In genomic region chr6:16759646-16760535, GRCh38 we compare ENCODE assay signal across 1 cellular context.
TF ChIP-seq lines count a peak whose summit lies in the region.

No MANE protein-coding gene starts in this region.

TF ChIP-seq in K562, 482 proteins besides CTCF, POLR2A, EP300 and RAD21 (continued from another document and continues in another):
- TF ChIP-seq NR2C1 (IDR thresholded peaks at IDR 0.05) (no peak), NR2C1 (tag; IDR thresholded peaks at IDR 0.05) (no peak), RBM22 (IDR thresholded peaks at IDR 0.05; ENCODE audit: low read depth, low read length, poor library complexity, severe bottlenecking) (peak; percentile 39), HDAC1 (IDR thresholded peaks at IDR 0.05) (peak in 1 of 2 experiments; percentile 61; a peak in 1 of 4 replicates), FIP1L1 (IDR thresholded peaks at IDR 0.05; ENCODE audit: low read depth, low read length, poor library complexity, severe bottlenecking) (peak; percentile 77), THRB (CRISPR knock-in tag; conservative IDR thresholded peaks at IDR 0.05) (peak; percentile 61; the same call in 1 of the 2 replicates), MLX (CRISPR knock-in tag; conservative IDR thresholded peaks at IDR 0.05) (0 out of 4 replicates have a peak, but pooled peaks of 1 of the 2 experiments have one; percentile 81), CREB3L1 (IDR thresholded peaks at IDR 0.05; ENCODE audit: borderline replicate concordance, low read depth) (peak; percentile 41; the same call in 1 of the 2 replicates), TARDBP (IDR thresholded peaks at IDR 0.05) (peak; percentile 66; the same call in 1 of the 2 replicates), ZNF707 (CRISPR knock-in tag; conservative IDR thresholded peaks at IDR 0.05) (no peak), ZNF184 (CRISPR knock-in tag; IDR thresholded peaks at IDR 0.05) (no peak), CLOCK (CRISPR knock-in tag; IDR thresholded peaks at IDR 0.05; ENCODE audit: borderline replicate concordance) (no peak), SP1 (CRISPR knock-in tag; IDR thresholded peaks at IDR 0.05) (0 out of 2 replicates have a peak, but pooled peaks have one; percentile 46), CAMTA2 (CRISPR knock-in tag; conservative IDR thresholded peaks at IDR 0.05) (0 out of 2 replicates have a peak, but pooled peaks have one; percentile 28), TFAM (CRISPR knock-in tag; conservative IDR thresholded peaks at IDR 0.05) (no peak), ZBTB12 (CRISPR knock-in tag; IDR thresholded peaks at IDR 0.05) (peak; percentile 33; the same call in 1 of the 2 replicates), POLR2B (IDR thresholded peaks at IDR 0.05; ENCODE audit: low read depth, partially characterized antibody) (peak; percentile 60), E2F8 (IDR thresholded peaks at IDR 0.05; ENCODE audit: low read depth, partially characterized antibody) (peak; percentile 20), PCBP2 (IDR thresholded peaks at IDR 0.05; ENCODE audit: low read depth, low read length, poor library complexity, severe bottlenecking) (peak; percentile 62), ZBTB34 (CRISPR knock-in tag; IDR thresholded peaks at IDR 0.05) (no peak), FOXO4 (CRISPR knock-in tag; IDR thresholded peaks at IDR 0.05) (0 out of 2 replicates have a peak, but pooled peaks have one; percentile 67), ATF1 (CRISPR knock-in tag; IDR thresholded peaks at IDR 0.05) (no peak), ATF1 (tag; IDR thresholded peaks at IDR 0.05) (peak; percentile 67), HNRNPL (IDR thresholded peaks at IDR 0.05; ENCODE audit: low read depth, low read length) (peak; percentile 57; the same call in 1 of the 2 replicates), ZFX (CRISPR knock-in tag; IDR thresholded peaks at IDR 0.05) (peak; percentile 72), RBM15 (IDR thresholded peaks at IDR 0.05; ENCODE audit: insufficient read depth, low read length) (0 out of 2 replicates have a peak, but pooled peaks have one; percentile 49), CGGBP1 (CRISPR knock-in tag; IDR thresholded peaks at IDR 0.05) (no peak), ZBTB1 (CRISPR knock-in tag; IDR thresholded peaks at IDR 0.05; ENCODE audit: borderline replicate concordance, low read depth) (0 out of 2 replicates have a peak, but pooled peaks have one; percentile 74), JUN (IDR thresholded peaks at IDR 0.05; ENCODE audit: borderline replicate concordance, low read depth, low read length) (no peak), JUN (CRISPR knock-in tag; IDR thresholded peaks at IDR 0.05; ENCODE audit: borderline replicate concordance) (0 out of 2 replicates have a peak, but pooled peaks have one; percentile 40), NFE2 (IDR thresholded peaks at IDR 0.05; ENCODE audit: low read depth) (no peak), RHOXF2B (CRISPR knock-in tag; conservative IDR thresholded peaks at IDR 0.05) (0 out of 2 replicates have a peak, but pooled peaks have one; percentile 79), ZBTB33 (CRISPR knock-in tag; IDR thresholded peaks at IDR 0.05) (no peak), VEZF1 (CRISPR knock-in tag; IDR thresholded peaks at IDR 0.05) (peak; percentile 46), ZBTB26 (CRISPR knock-in tag; IDR thresholded peaks at IDR 0.05) (peak; percentile 86; the same call in 1 of the 2 replicates), EGR1 (conservative IDR thresholded peaks at IDR 0.05) (peak; percentile 57), USF1 (CRISPR knock-in tag; IDR thresholded peaks at IDR 0.05) (peak; percentile 46; the same call in 1 of the 2 replicates)
